In the genomic region with DNA sequence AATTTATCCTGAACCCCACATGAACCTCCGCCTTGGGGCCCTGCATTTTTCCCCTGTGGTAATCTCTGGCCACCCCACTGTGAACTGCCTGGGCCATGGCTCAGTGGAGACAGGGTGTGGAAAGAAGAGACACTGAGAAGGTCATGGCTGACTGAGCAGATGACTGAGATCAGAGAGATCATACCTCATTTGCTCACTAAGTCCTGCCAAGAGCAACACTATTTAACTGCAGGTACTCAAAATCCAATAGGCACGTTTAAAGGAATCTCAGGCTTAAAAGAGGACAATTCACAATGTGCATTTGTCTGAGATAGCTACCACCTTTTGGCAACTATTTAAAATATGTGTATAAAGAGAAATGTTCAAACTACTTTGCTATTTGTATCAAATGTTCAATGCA, we compare ENCODE assay signal across 16 cellular contexts.
DNase-seq lines count a peak whose midpoint lies in the region; ATAC-seq, FAIRE-seq and TF ChIP-seq lines count a peak whose summit lies in the region.
"Had no signal": no experiment of that assay in that cellular context is flagged by ENCODE, and none has a peak within 500 bp of the region (broad histone marks: within the 10 kb centered on the region; RNA-seq: fewer than 3 reads in every experiment).

No MANE protein-coding gene starts in this region.

- peaks cover 26% of the 10 kb centered on the region for H3K36me3 Mint-ChIP-seq in activated T-cell treated with anti-CD3 and anti-CD28 coated beads, Interleukin-2, amount 50 U/mL, for 4 hours (ENCODE audit: insufficient read depth)

- ATAC-seq in GM19372 (IDR thresholded peaks at IDR 0.05; ENCODE audit: low read depth, unreplicated experiment) (peak; percentile 53), HG03432 (IDR thresholded peaks at IDR 0.05; ENCODE audit: unreplicated experiment) (peak; percentile 80), GM19455 (IDR thresholded peaks at IDR 0.05; ENCODE audit: unreplicated experiment) (no peak)
- ATAC-seq in activated T-cell treated with anti-CD3 and anti-CD28 coated beads, Interleukin-2, amount 50 U/mL, for 4 hours: no peak
- ATAC-seq: Panc1 had no signal

- peak; percentile 79 for FAIRE-seq in GM12891 (lab: Jason Lieb, UNC)

- DNase-seq in GM12891 (ENCODE audit: insufficient read length, low spot score): peak; percentile 37
- peak; percentile 83 for DNase-seq in glomerular visceral epithelial cell (ENCODE audit: extremely low spot score)
- DNase-seq in putamen (ENCODE audit: low spot score): no peak
- DNase-seq in activated T-cell treated with anti-CD3 and anti-CD28 coated beads, Interleukin-2, amount 50 U/mL, for 4 hours: no peak
- no peak for DNase-seq in foreskin fibroblast
- DNase-seq: activated CD4-positive, alpha-beta memory T cell treated with anti-CD3 and anti-CD28 coated beads, Interleukin-2, amount 10 ng/mL, durations not matched to agents 7 days and 5 days; activated gamma-delta T cell treated with Interleukin-2 at 50 U/mL for 16 hours; AML-193; stimulated activated CD4-positive, alpha-beta T cell treated with anti-CD3 and anti-CD28 coated beads, Interleukin-2, amount 100 ng/mL, for 48 hours had no signal

- no peak overlapping the region for H3K4me3 ChIP-seq in foreskin fibroblast (ENCODE audit: low read depth in 1 of 2, low read length in 2 of 2)

- no peaks in the 10 kb centered on the region for H3K4me1 Mint-ChIP-seq in activated T-cell treated with anti-CD3 and anti-CD28 coated beads, Interleukin-2, amount 50 U/mL, for 4 hours (ENCODE audit: low read depth)
- H3K4me1 Mint-ChIP-seq: activated CD4-positive, alpha-beta memory T cell treated with anti-CD3 and anti-CD28 coated beads, Interleukin-2, amount 10 ng/mL, durations not matched to agents 7 days and 5 days had no signal

- TF ChIP-seq CTCF in foreskin fibroblast (IDR thresholded peaks at IDR 0.05; ENCODE audit: low read depth, low read length): no peak

- H3K4me3 Mint-ChIP-seq in activated T-cell treated with anti-CD3 and anti-CD28 coated beads, Interleukin-2, amount 50 U/mL, for 4 hours: no peak overlapping the region
- H3K4me3 Mint-ChIP-seq: activated CD4-positive, alpha-beta memory T cell treated with anti-CD3 and anti-CD28 coated beads, Interleukin-2, amount 10 ng/mL, durations not matched to agents 7 days and 5 days; central memory CD8-positive, alpha-beta T cell; stimulated activated naive CD8-positive, alpha-beta T cell treated with anti-CD3 and anti-CD28 coated beads, Interleukin-15, Interleukin-2, amounts not matched to agents 100 ng/mL and 50 ng/mL, for 24 hours; T-helper 2 cell treated with Interferon-gamma antibody and Interleukin-4, amounts not matched to agents 5 μg/mL and 100 μg/mL, for 36 hours had no signal

- no peak for TF ChIP-seq POLR2A in GM12891 (IDR thresholded peaks at IDR 0.05; ENCODE audit: low read depth, low read length)

- H3K9me3 Mint-ChIP-seq in activated T-cell treated with anti-CD3 and anti-CD28 coated beads, Interleukin-2, amount 50 U/mL, for 4 hours: peaks cover 5% of the 10 kb centered on the region
- H3K9me3 Mint-ChIP-seq: activated CD4-positive, alpha-beta memory T cell treated with anti-CD3 and anti-CD28 coated beads, Interleukin-2, amount 10 ng/mL, durations not matched to agents 7 days and 5 days; central memory CD8-positive, alpha-beta T cell; T-helper 2 cell treated with Interferon-gamma antibody and Interleukin-4, amounts not matched to agents 5 μg/mL and 100 μg/mL, for 36 hours had no signal

- H3K27me3 Mint-ChIP-seq in activated T-cell treated with anti-CD3 and anti-CD28 coated beads, Interleukin-2, amount 50 U/mL, for 4 hours (ENCODE audit: low read depth): no peaks in the 10 kb centered on the region
- H3K27me3 Mint-ChIP-seq: activated CD4-positive, alpha-beta memory T cell treated with anti-CD3 and anti-CD28 coated beads, Interleukin-2, amount 10 ng/mL, durations not matched to agents 7 days and 5 days; central memory CD8-positive, alpha-beta T cell; stimulated activated naive CD8-positive, alpha-beta T cell treated with anti-CD3 and anti-CD28 coated beads, Interleukin-15, Interleukin-2, amounts not matched to agents 100 ng/mL and 50 ng/mL, for 24 hours had no signal

TF ChIP-seq in GM12891, 5 proteins besides CTCF, POLR2A, EP300 and RAD21:
- no peak for TF ChIP-seq POU2F2 (IDR thresholded peaks at IDR 0.05; ENCODE audit: low read depth, low read length)
- TF ChIP-seq PAX5 (IDR thresholded peaks at IDR 0.05; ENCODE audit: insufficient read depth, low read length, severe bottlenecking): peak; percentile 91

Comparison
In these comparisons a context has a peak if more than half of its experiments do, and no peak if none do; other contexts are left out.
1. DNase-seq: peak in GM12891 (single experiment) and glomerular visceral epithelial cell (single experiment); none in putamen (single experiment), activated T-cell treated with anti-CD3 and anti-CD28 coated beads, Interleukin-2, amount 50 U/mL, for 4 hours (single experiment) and foreskin fibroblast (0 of 2).
2. ATAC-seq: peak in GM19372 (single experiment) and HG03432 (single experiment); none in GM19455 (single experiment) and activated T-cell treated with anti-CD3 and anti-CD28 coated beads, Interleukin-2, amount 50 U/mL, for 4 hours (0 of 2).